In genomic region chr6:121334299-121335104, GRCh38 we compare ENCODE assay signal across 1 cellular context.
A peak's percentile ranks its signal among the peaks of the same experiment; 100 is the strongest.
TF ChIP-seq lines count a peak whose summit lies in the region.

Gene TBC1D32, minus strand, starts transcription at chr6:121334480. Its CDS starts 50 bp downstream, at chr6:121334430.

TF ChIP-seq in HepG2, 621 proteins besides CTCF, POLR2A, EP300 and RAD21 (continued from another document and continues in another):
- TF ChIP-seq ZBTB25 (CRISPR knock-in tag; IDR thresholded peaks at IDR 0.05) (peak; percentile 60), ZNF205 (CRISPR knock-in tag; IDR thresholded peaks at IDR 0.05) (peak; percentile 92), BCL6 (CRISPR knock-in tag; IDR thresholded peaks at IDR 0.05) (peak; percentile 26), JUNB (CRISPR knock-in tag; IDR thresholded peaks at IDR 0.05; ENCODE audit: borderline replicate concordance) (peak; percentile 66; the same call in 1 of the 2 replicates), ZNF792 (CRISPR knock-in tag; IDR thresholded peaks at IDR 0.05) (peak; percentile 78), ZBTB4 (CRISPR knock-in tag; IDR thresholded peaks at IDR 0.05; ENCODE audit: borderline replicate concordance) (peak; percentile 42; the same call in 1 of the 2 replicates), ZNF501 (CRISPR knock-in tag; IDR thresholded peaks at IDR 0.05) (peak; percentile 97), ZNF318 (CRISPR knock-in tag; IDR thresholded peaks at IDR 0.05) (peak; percentile 70; the same call in 1 of the 2 replicates), HNRNPLL (IDR thresholded peaks at IDR 0.05; ENCODE audit: low read depth, low read length, poor library complexity, severe bottlenecking) (peak; percentile 95), POLR2G (IDR thresholded peaks at IDR 0.05; ENCODE audit: low read depth, low read length) (peak; percentile 89), ZNF580 (CRISPR knock-in tag; IDR thresholded peaks at IDR 0.05; ENCODE audit: borderline replicate concordance, low read depth) (peak; percentile 89; the same call in 1 of the 2 replicates), MEF2D (CRISPR knock-in tag; IDR thresholded peaks at IDR 0.05) (peak; percentile 82; the same call in 1 of the 2 replicates), RFX5 (IDR thresholded peaks at IDR 0.05; ENCODE audit: low read depth, low read length) (peak; percentile 36; the same call in 1 of the 2 replicates), BCL3 (CRISPR knock-in tag; IDR thresholded peaks at IDR 0.05) (peak; percentile 88), MLX (CRISPR knock-in tag; IDR thresholded peaks at IDR 0.05) (peak; percentile 16; the same call in 1 of the 2 replicates), RBFOX2 (IDR thresholded peaks at IDR 0.05; ENCODE audit: low read depth, low read length) (peak; percentile 82)
- TF ChIP-seq, protein P1, sequence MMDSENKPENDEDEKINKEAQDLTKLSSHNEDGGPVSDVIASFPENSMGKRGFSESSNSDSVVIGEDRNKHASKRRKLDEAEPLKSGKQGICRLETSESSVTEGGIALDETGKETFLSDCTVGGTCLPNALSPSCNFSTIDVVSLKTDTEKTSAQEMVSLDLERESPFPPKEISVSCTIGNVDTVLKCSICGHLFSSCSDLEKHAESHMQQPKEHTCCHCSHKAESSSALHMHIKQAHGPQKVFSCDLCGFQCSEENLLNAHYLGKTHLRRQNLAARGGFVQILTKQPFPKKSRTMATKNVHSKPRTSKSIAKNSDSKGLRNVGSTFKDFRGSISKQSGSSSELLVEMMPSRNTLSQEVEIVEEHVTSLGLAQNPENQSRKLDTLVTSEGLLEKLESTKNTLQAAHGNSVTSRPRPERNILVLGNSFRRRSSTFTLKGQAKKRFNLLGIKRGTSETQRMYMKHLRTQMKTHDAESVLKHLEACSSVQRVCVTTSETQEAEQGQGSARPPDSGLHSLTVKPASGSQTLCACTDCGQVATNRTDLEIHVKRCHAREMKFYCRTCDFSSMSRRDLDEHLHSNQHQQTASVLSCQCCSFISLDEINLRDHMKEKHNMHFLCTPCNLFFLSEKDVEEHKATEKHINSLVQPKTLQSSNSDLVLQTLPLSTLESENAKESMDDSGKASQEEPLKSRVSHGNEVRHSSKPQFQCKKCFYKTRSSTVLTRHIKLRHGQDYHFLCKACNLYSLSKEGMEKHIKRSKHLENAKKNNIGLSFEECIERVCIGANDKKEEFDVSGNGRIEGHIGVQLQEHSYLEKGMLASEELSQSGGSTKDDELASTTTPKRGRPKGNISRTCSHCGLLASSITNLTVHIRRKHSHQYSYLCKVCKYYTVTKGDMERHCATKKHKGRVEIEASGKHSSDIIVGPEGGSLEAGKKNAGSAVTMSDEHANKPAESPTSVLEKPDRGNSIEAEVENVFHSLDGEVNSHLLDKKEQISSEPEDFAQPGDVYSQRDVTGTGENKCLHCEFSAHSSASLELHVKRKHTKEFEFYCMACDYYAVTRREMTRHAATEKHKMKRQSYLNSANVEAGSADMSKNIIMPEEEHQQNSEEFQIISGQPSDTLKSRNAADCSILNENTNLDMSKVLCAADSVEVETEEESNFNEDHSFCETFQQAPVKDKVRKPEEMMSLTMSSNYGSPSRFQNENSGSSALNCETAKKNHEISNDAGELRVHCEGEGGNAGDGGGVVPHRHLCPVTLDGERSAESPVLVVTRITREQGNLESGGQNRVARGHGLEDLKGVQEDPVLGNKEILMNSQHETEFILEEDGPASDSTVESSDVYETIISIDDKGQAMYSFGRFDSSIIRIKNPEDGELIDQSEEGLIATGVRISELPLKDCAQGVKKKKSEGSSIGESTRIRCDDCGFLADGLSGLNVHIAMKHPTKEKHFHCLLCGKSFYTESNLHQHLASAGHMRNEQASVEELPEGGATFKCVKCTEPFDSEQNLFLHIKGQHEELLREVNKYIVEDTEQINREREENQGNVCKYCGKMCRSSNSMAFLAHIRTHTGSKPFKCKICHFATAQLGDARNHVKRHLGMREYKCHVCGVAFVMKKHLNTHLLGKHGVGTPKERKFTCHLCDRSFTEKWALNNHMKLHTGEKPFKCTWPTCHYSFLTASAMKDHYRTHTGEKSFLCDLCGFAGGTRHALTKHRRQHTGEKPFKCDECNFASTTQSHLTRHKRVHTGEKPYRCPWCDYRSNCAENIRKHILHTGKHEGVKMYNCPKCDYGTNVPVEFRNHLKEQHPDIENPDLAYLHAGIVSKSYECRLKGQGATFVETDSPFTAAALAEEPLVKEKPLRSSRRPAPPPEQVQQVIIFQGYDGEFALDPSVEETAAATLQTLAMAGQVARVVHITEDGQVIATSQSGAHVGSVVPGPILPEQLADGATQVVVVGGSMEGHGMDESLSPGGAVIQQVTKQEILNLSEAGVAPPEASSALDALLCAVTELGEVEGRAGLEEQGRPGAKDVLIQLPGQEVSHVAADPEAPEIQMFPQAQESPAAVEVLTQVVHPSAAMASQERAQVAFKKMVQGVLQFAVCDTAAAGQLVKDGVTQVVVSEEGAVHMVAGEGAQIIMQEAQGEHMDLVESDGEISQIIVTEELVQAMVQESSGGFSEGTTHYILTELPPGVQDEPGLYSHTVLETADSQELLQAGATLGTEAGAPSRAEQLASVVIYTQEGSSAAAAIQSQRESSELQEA (CRISPR knock-in tag; IDR thresholded peaks at IDR 0.05; ENCODE audit: not compliant biosample characterization) = peak; percentile 89
- TF ChIP-seq, protein P2, sequence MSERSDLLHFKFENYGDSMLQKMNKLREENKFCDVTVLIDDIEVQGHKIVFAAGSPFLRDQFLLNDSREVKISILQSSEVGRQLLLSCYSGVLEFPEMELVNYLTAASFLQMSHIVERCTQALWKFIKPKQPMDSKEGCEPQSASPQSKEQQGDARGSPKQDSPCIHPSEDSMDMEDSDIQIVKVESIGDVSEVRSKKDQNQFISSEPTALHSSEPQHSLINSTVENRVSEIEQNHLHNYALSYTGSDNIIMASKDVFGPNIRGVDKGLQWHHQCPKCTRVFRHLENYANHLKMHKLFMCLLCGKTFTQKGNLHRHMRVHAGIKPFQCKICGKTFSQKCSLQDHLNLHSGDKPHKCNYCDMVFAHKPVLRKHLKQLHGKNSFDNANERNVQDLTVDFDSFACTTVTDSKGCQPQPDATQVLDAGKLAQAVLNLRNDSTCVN (CRISPR knock-in tag; IDR thresholded peaks at IDR 0.05; ENCODE audit: borderline replicate concordance) = peak; percentile 86
- TF ChIP-seq, protein P3, sequence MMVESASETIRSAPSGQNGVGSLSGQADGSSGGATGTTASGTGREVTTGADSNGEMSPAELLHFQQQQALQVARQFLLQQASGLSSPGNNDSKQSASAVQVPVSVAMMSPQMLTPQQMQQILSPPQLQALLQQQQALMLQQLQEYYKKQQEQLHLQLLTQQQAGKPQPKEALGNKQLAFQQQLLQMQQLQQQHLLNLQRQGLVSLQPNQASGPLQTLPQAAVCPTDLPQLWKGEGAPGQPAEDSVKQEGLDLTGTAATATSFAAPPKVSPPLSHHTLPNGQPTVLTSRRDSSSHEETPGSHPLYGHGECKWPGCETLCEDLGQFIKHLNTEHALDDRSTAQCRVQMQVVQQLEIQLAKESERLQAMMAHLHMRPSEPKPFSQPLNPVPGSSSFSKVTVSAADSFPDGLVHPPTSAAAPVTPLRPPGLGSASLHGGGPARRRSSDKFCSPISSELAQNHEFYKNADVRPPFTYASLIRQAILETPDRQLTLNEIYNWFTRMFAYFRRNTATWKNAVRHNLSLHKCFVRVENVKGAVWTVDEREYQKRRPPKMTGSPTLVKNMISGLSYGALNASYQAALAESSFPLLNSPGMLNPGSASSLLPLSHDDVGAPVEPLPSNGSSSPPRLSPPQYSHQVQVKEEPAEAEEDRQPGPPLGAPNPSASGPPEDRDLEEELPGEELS (CRISPR knock-in tag; IDR thresholded peaks at IDR 0.05) = 0 out of 2 replicates have a peak, but pooled peaks have one; percentile 7
- TF ChIP-seq, protein P4, sequence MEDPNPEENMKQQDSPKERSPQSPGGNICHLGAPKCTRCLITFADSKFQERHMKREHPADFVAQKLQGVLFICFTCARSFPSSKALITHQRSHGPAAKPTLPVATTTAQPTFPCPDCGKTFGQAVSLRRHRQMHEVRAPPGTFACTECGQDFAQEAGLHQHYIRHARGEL (CRISPR knock-in tag; IDR thresholded peaks at IDR 0.05) = peak; percentile 84
